ENCODE assay signal across 21 cellular contexts in genomic region chr11:16750417-16750816, GRCh38. TPM values are rescaled to one million over a fixed set of nuclear protein-coding genes. Genes with fewer than 3 reads are reported as not detected.
DNase-seq lines count a peak whose midpoint lies in the region; ATAC-seq and TF ChIP-seq lines count a peak whose summit lies in the region.
"Had no signal": no experiment of that assay in that cellular context is flagged by ENCODE, and none has a peak within 500 bp of the region (broad histone marks: within the 10 kb centered on the region; RNA-seq: fewer than 3 reads in every experiment).

No MANE protein-coding gene starts in this region.

- H3K4me1 Mint-ChIP-seq in activated naive CD4-positive, alpha-beta T cell treated with anti-CD3 and anti-CD28 coated beads, Interleukin-2, amount 50 U/mL, for 24 hours = peaks cover 47% of the 10 kb centered on the region
- H3K4me1 Mint-ChIP-seq in stimulated activated naive CD8-positive, alpha-beta T cell treated with anti-CD3 and anti-CD28 coated beads, Interleukin-15, amount 100 ng/mL, for 72 hours = peaks cover 46% of the 10 kb centered on the region
- H3K4me1 Mint-ChIP-seq: CD14-positive monocyte, endodermal cell had no signal

- TF ChIP-seq POLR2A in esophagus squamous epithelium (IDR thresholded peaks at IDR 0.05) = no peak

- no peak for TF ChIP-seq CTCF in esophagus squamous epithelium (IDR thresholded peaks at IDR 0.05)

- no peaks in the 10 kb centered on the region for H3K9me3 Mint-ChIP-seq in activated naive CD4-positive, alpha-beta T cell treated with anti-CD3 and anti-CD28 coated beads, Interleukin-2, amount 50 U/mL, for 24 hours
- no peaks in the 10 kb centered on the region for H3K9me3 Mint-ChIP-seq in stimulated activated naive CD8-positive, alpha-beta T cell treated with anti-CD3 and anti-CD28 coated beads, Interleukin-15, amount 100 ng/mL, for 72 hours
- H3K9me3 Mint-ChIP-seq: CD14-positive monocyte; immature natural killer cell; T-helper 1 cell treated with Interleukin-12 subunit alpha and Interleukin-12 subunit beta and Interleukin-4 antibody, amounts not matched to agents 30 μg/mL and 1 μg/mL, for 36 hours had no signal

- H3K36me3 Mint-ChIP-seq in activated naive CD4-positive, alpha-beta T cell treated with anti-CD3 and anti-CD28 coated beads, Interleukin-2, amount 50 U/mL, for 24 hours = peaks cover 18% of the 10 kb centered on the region

- no peak for DNase-seq in activated naive CD4-positive, alpha-beta T cell (lab: John Stamatoyannopoulos, UW)
- DNase-seq in NCI-H82 treated with DMSO at 0.1 percent for 48 hours (lab: John Stamatoyannopoulos, UW; ENCODE audit: unreplicated experiment) (peak; percentile 4), esophagus squamous epithelium (lab: John Stamatoyannopoulos, UW) (no peak), NCI-H345 treated with DMSO at 0.1 percent for 48 hours (lab: John Stamatoyannopoulos, UW; ENCODE audit: unreplicated experiment) (no peak), NCI-H2171 (lab: John Stamatoyannopoulos, UW) (no peak)
- no peak for DNase-seq in stimulated activated naive CD8-positive, alpha-beta T cell treated with anti-CD3 and anti-CD28 coated beads, Interleukin-15, amount 100 ng/mL, for 72 hours
- DNase-seq: activated naive CD4-positive, alpha-beta T cell treated with Interleukin-2 at 50 U/mL for 16 hours; DMS53; endodermal cell; heart left ventricle; immature natural killer cell; NCI-H1417 treated with DMSO at 0.1 percent for 48 hours; NCI-H748 treated with DMSO at 0.1 percent for 48 hours; small intestine; stimulated activated CD4-positive, alpha-beta T cell treated with anti-CD3 and anti-CD28 coated beads, Interleukin-4, amount 100 ng/mL, for 1 hour; substantia nigra had no signal

- ATAC-seq in HG02642 (IDR thresholded peaks at IDR 0.05; ENCODE audit: poor library complexity, unreplicated experiment) = peak; percentile 43
- ATAC-seq in stimulated activated naive CD8-positive, alpha-beta T cell treated with anti-CD3 and anti-CD28 coated beads, Interleukin-15, amount 100 ng/mL, for 72 hours = peak; percentile 59
- ATAC-seq: heart left ventricle had no signal

- H3K4me3 Mint-ChIP-seq in activated naive CD4-positive, alpha-beta T cell treated with anti-CD3 and anti-CD28 coated beads, Interleukin-2, amount 50 U/mL, for 24 hours = no peak overlapping the region
- H3K4me3 Mint-ChIP-seq in stimulated activated naive CD8-positive, alpha-beta T cell treated with anti-CD3 and anti-CD28 coated beads, Interleukin-15, amount 100 ng/mL, for 72 hours = no peak overlapping the region
- H3K4me3 Mint-ChIP-seq: CD14-positive monocyte; endodermal cell; immature natural killer cell; T-helper 1 cell treated with Interleukin-12 subunit alpha and Interleukin-12 subunit beta and Interleukin-4 antibody, amounts not matched to agents 30 μg/mL and 1 μg/mL, for 36 hours had no signal

- no peak overlapping the region for H3K4me3 ChIP-seq in esophagus squamous epithelium
- H3K4me3 ChIP-seq: heart left ventricle had no signal

- intact Hi-C loops in esophagus squamous epithelium (cut with DNase I) = no loop called here

- no peaks in the 10 kb centered on the region for H3K9me3 ChIP-seq in esophagus squamous epithelium
- H3K9me3 ChIP-seq: heart left ventricle had no signal

- H3K27me3 ChIP-seq in esophagus squamous epithelium = no peaks in the 10 kb centered on the region
- H3K27me3 ChIP-seq: heart left ventricle had no signal

- H3K4me1 ChIP-seq in esophagus squamous epithelium = peaks cover 0 to 6% (median 0%) of the 10 kb centered on the region in 3 donors

- WGBS in esophagus squamous epithelium, 2 donors = 35 to 100% methylated on average over 1 of the region's 1 CpG

- no peak overlapping the region for H3K27ac ChIP-seq in esophagus squamous epithelium
- H3K27ac ChIP-seq: heart left ventricle, VCaP had no signal

- H3K27ac Mint-ChIP-seq in activated naive CD4-positive, alpha-beta T cell treated with anti-CD3 and anti-CD28 coated beads, Interleukin-2, amount 50 U/mL, for 24 hours = peak overlapping the region; percentile 41
- H3K27ac Mint-ChIP-seq in stimulated activated naive CD8-positive, alpha-beta T cell treated with anti-CD3 and anti-CD28 coated beads, Interleukin-15, amount 100 ng/mL, for 72 hours = peak overlapping the region in 1 of 2 donors; percentile 20
- H3K27ac Mint-ChIP-seq: endodermal cell had no signal

- no peaks in the 10 kb centered on the region for H3K27me3 Mint-ChIP-seq in activated naive CD4-positive, alpha-beta T cell treated with anti-CD3 and anti-CD28 coated beads, Interleukin-2, amount 50 U/mL, for 24 hours
- no peaks in the 10 kb centered on the region for H3K27me3 Mint-ChIP-seq in stimulated activated naive CD8-positive, alpha-beta T cell treated with anti-CD3 and anti-CD28 coated beads, Interleukin-15, amount 100 ng/mL, for 72 hours

- peaks cover 0 to 100% (median 33%) of the 10 kb centered on the region in 3 donors for H3K36me3 ChIP-seq in esophagus squamous epithelium

RNA-seq across cellular contexts. Expression of gene C11orf58, which starts 12.0 kb away (rescaled TPM):
- total RNA-seq in esophagus squamous epithelium = 100 to 1,000 TPM in 2 of 4 donors, 10 to 100 TPM in 2; 63.6 to 143 (median 102) TPM
